Comparison of ENCODE assay signal across 12 cellular contexts in the genomic region with DNA sequence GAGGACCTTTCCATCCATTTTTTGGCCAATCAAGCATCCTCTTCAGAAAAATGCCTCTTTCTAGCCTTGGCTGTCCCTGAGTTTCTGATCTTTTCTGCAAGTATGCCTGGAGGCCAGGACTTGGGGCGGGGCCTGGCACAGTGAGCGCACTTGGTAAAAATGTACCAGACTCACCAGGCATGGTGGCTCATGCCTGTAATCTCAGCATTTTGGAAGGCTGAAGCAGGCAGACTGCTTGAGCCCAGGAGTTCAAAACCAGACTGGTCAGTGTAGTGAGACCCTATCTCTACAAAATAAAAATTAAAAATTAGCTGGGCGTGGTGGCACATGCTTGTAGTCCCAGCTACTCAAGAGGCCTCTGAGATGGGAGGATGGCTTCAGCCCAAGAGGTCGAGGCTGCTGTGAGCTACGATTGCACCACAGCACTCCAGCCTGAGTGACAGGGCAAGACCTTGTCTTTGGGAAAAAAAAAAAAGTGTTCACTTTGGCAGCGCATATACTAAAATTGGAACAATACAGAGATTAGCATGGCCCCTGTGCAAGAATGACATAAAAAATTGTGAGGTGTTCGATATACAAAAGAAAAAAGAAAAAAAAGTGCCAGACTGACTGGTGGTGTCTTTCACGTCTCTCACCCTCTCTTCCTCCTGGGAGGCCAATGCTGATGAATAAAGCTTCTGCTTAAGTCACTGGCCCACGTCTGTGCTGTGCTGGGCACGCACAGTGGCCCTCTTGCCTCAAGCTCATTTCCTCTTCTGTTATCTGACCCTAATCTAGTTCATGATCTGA. TPM values are rescaled to one million over a fixed set of nuclear protein-coding genes. Genes with fewer than 3 reads are reported as not detected.
DNase-seq lines count a peak whose midpoint lies in the region; ATAC-seq, FAIRE-seq and TF ChIP-seq lines count a peak whose summit lies in the region.
"Had no signal": no experiment of that assay in that cellular context is flagged by ENCODE, and none has a peak within 500 bp of the region (broad histone marks: within the 10 kb centered on the region; RNA-seq: fewer than 3 reads in every experiment).

No MANE protein-coding gene starts in this region.

- TF ChIP-seq POLR2A in spleen (IDR thresholded peaks at IDR 0.05): no peak

- no peak for FAIRE-seq in frontal cortex (lab: Jason Lieb, UNC)

- H3K4me3 ChIP-seq in HL-60 (replicated peaks; ENCODE audit: insufficient read depth, low read length) (no peak overlapping the region), esophagus (ENCODE audit: low read depth in 1 of 2, low read length in 2 of 2) (no peak overlapping the region), spleen (peak overlapping the region in 1 of 8 donors; percentile 11)

- no peak for ATAC-seq in HG03520 (IDR thresholded peaks at IDR 0.05; ENCODE audit: unreplicated experiment)
- ATAC-seq: sciatic nerve had no signal

- H3K9me3 ChIP-seq in esophagus (ENCODE audit: control insufficient read depth in 2 of 2, insufficient read depth in 1 of 2, low read depth in 1 of 2, low read length in 1 of 2) (no peaks in the 10 kb centered on the region), spleen (no peaks in the 10 kb centered on the region)

- TF ChIP-seq CTCF in HL-60 (IDR thresholded peaks at IDR 0.05; ENCODE audit: insufficient read depth, low read length) (no peak), spleen (IDR thresholded peaks at IDR 0.05 in 8 of 11, conservative IDR thresholded peaks at IDR 0.05 in 3 of 11) (no peak)

- H3K4me1 ChIP-seq in esophagus (ENCODE audit: control insufficient read depth in 2 of 2, insufficient read depth in 2 of 2, low read length in 1 of 2) (no peaks in the 10 kb centered on the region), spleen (peaks cover 13 to 65% (median 37%) of the 10 kb centered on the region in 6 donors)

- DNase-seq in HL-60 (ENCODE audit: low read depth in 1 of 2, low spot score in 1 of 2) (peak in 1 of 2 experiments; percentile 88), SIG-M5 (lab: John Stamatoyannopoulos, UW) (peak; percentile 54), spleen (no peak), occipital lobe (lab: John Stamatoyannopoulos, UW) (no peak), NCI-H1694 (lab: John Stamatoyannopoulos, UW) (no peak), frontal cortex (ENCODE audit: low spot score in 2 of 2) (no peak)
- DNase-seq: activated CD4-positive, alpha-beta T cell treated with anti-CD3 and anti-CD28 coated beads, Interleukin-2, amount 50 U/mL, for 1 hour; effector CD4-positive, alpha-beta T cell; hypothalamus had no signal

- H3K27ac ChIP-seq in HL-60 (replicated peaks): peak overlapping the region; percentile 91
- peak overlapping the region; percentile 57 to 81 for H3K27ac ChIP-seq in esophagus (ENCODE audit: low read depth in 2 of 2, low read length in 1 of 2)
- peak overlapping the region in 7 of 8 donors; percentile 53 to 82 (median 72) for H3K27ac ChIP-seq in spleen

- H3K27me3 ChIP-seq in HL-60 (ENCODE audit: insufficient read depth, poor library complexity, severe bottlenecking) (no peaks in the 10 kb centered on the region), esophagus (ENCODE audit: control insufficient read depth in 1 of 2, insufficient read depth in 2 of 2, low read length in 2 of 2) (no peaks in the 10 kb centered on the region), spleen (replicated peaks in 1 of 7) (no peaks in the 10 kb centered on the region)

- H3K36me3 ChIP-seq in esophagus (ENCODE audit: control insufficient read depth in 2 of 2, insufficient read depth in 2 of 2, low read length in 1 of 2): no peaks in the 10 kb centered on the region
- no peaks in the 10 kb centered on the region for H3K36me3 ChIP-seq in spleen

- intact Hi-C loops in spleen (cut with DNase I; ENCODE audit: low total_unique reads): no loop called here

- 66% methylated on average over 10 of the region's 10 CpGs for WGBS in esophagus, 2 donors
- WGBS in spleen, 5 donors: 45 to 58% (median 48%) methylated on average over 10 of the region's 10 CpGs

RNA-seq across cellular contexts. Expression of a gene that starts 18.1 kb away (rescaled TPM):
- polyA plus RNA-seq in esophagus (10 to 100 TPM; 11.5 to 16.6 TPM), spleen (10 to 100 TPM in 1 of 3 donors, 1 to 10 TPM in 2; 4.6 to 11.9 (median 8.9) TPM)
- total RNA-seq in spleen (10 to 100 TPM; 15.9 to 35.3 (median 28.6) TPM), occipital lobe (6.1 TPM), frontal cortex (4.5 TPM)
